ENCODE assay signal across 18 cellular contexts in the genomic region with DNA sequence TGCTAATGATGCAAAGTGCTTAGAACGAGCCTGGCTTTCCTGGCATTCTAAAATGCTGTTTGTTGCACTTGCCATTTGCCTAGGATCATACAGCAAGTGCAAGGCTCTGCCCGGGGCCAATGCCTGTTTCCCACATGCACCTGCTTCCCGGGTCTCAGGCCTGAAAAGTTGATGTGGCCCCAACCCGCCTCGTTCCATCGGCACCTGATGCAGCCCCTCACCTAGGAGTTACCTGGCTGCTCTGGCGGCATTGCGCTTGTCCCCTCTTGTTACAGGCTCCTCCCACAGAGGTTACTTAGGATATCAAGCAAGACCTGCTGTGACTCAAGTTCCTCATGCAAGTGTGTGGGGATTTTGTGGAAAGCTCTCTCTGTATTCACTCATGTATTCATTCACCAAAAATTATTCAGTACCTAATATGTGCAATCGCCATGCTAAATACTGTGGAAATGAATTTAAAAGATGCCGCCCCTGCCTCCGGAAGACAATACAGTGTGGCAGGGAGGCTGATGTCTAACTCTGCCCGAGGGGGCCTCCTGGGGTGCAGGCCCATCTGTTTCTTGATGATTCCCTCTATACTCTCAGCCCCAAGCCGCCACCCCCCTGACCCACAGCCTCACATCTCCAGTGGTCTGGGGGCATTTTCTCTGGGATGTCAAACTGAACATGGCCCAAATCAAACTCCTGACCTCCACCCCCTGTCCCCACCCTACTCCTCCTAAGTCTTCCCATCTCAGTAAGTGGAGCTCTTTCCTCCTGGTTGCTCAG.
A peak's percentile ranks its signal among the peaks of the same experiment; 100 is the strongest.
DNase-seq lines count a peak whose midpoint lies in the region; ATAC-seq and TF ChIP-seq lines count a peak whose summit lies in the region.
"Had no signal": no experiment of that assay in that cellular context is flagged by ENCODE, and none has a peak within 500 bp of the region (broad histone marks: within the 10 kb centered on the region; RNA-seq: fewer than 3 reads in every experiment).

No MANE protein-coding gene starts in this region.

- H3K36me3 Mint-ChIP-seq in WTC11 (no peaks in the 10 kb centered on the region), progenitor cell of endocrine pancreas (ENCODE audit: insufficient read depth) (peaks cover 1% of the 10 kb centered on the region), MCF 10A (ENCODE audit: insufficient read depth, unreplicated experiment) (no peaks in the 10 kb centered on the region)
- H3K36me3 Mint-ChIP-seq: CD4-positive, CD25-positive, alpha-beta regulatory T cell; CD8-positive, alpha-beta memory T cell had no signal

- CTCF ChIA-PET in WTC11 (lab: Charles Lee) (interaction anchor here (1.0 kb wide), 1 partner anchor 115 kb away, joined by 3 read pairs; no protein-coding TSS in a partner anchor), MCF 10A (lab: Yijun Ruan, JAX) (no interaction called here)

- intact Hi-C loops in MCF 10A (cut with micrococcal nuclease): no loop called here

- H3K4me1 Mint-ChIP-seq in WTC11 (peaks cover 18% of the 10 kb centered on the region), progenitor cell of endocrine pancreas (ENCODE audit: low read depth) (no peaks in the 10 kb centered on the region), MCF 10A (ENCODE audit: insufficient read depth, unreplicated experiment) (peaks cover 6% of the 10 kb centered on the region)
- H3K4me1 Mint-ChIP-seq: CD4-positive, CD25-positive, alpha-beta regulatory T cell; CD8-positive, alpha-beta memory T cell had no signal

- H3K27ac Mint-ChIP-seq in WTC11 (no peak overlapping the region), progenitor cell of endocrine pancreas (peak overlapping the region; percentile 77), MCF 10A (ENCODE audit: low read depth, unreplicated experiment) (no peak overlapping the region)
- H3K27ac Mint-ChIP-seq: CD4-positive, CD25-positive, alpha-beta regulatory T cell; CD8-positive, alpha-beta memory T cell; IgD-negative memory B cell had no signal

- DNase-seq in ELF-1 (ENCODE audit: low read depth, low spot score): peak; percentile 60
- DNase-seq in H7: peak; percentile 56
- DNase-seq in WTC11 (ENCODE audit: low spot score): no peak
- DNase-seq in progenitor cell of endocrine pancreas (ENCODE audit: low spot score, unreplicated experiment): no peak
- DNase-seq in dedifferentiated amniotic fluid mesenchymal stem cell (ENCODE audit: extremely low spot score): no peak
- DNase-seq in MCF 10A (ENCODE audit: unreplicated experiment): no peak
- DNase-seq in NOMO-1 treated with DMSO at 0.1 percent for 48 hours (lab: John Stamatoyannopoulos, UW; ENCODE audit: unreplicated experiment): no peak
- DNase-seq: BE2C; CD4-positive, CD25-positive, alpha-beta regulatory T cell; CD8-positive, alpha-beta memory T cell; COR-L47; DMS 273 treated with DMSO at 0.1 percent for 48 hours; DMS53; DND-41; EL; HCEC 1CT; KBM-7 had no signal

- H3K36me3 ChIP-seq in H7 (replicated peaks; ENCODE audit: control insufficient read depth, insufficient read depth, low read length): no peaks in the 10 kb centered on the region
- H3K36me3 ChIP-seq: BE2C had no signal

- no peak for TF ChIP-seq CTCF in WTC11 (IDR thresholded peaks at IDR 0.05)
- TF ChIP-seq CTCF in progenitor cell of endocrine pancreas (IDR thresholded peaks at IDR 0.05; ENCODE audit: unreplicated experiment): no peak
- no peak for TF ChIP-seq CTCF in MCF 10A (IDR thresholded peaks at IDR 0.05; ENCODE audit: unreplicated experiment)

- no peaks in the 10 kb centered on the region; the same call in 1 of the 2 replicates for H3K27me3 Mint-ChIP-seq in WTC11 (ENCODE audit: low read depth)
- H3K27me3 Mint-ChIP-seq in progenitor cell of endocrine pancreas: no peaks in the 10 kb centered on the region
- H3K27me3 Mint-ChIP-seq in MCF 10A (ENCODE audit: insufficient read depth, unreplicated experiment): peaks cover 36% of the 10 kb centered on the region
- H3K27me3 Mint-ChIP-seq: CD4-positive, CD25-positive, alpha-beta regulatory T cell had no signal

- H3K4me3 ChIP-seq in H7 (ENCODE audit: insufficient read depth, low read depth, low read length): no peak overlapping the region

- no peaks in the 10 kb centered on the region for H3K27me3 ChIP-seq in H7 (ENCODE audit: control insufficient read depth, insufficient read depth, low read length)
- H3K27me3 ChIP-seq: BE2C had no signal

- BruUV-seq in MCF 10A (replicated peaks; lab: Mats Ljungman, UMichigan): no TSS peak

- ATAC-seq in WTC11: peak; percentile 71

- POLR2A ChIA-PET in WTC11 (lab: Charles Lee): no interaction called here
- POLR2A ChIA-PET in MCF 10A (lab: Yijun Ruan, JAX): no interaction called here

- H3K9me3 Mint-ChIP-seq in WTC11 (no peaks in the 10 kb centered on the region), progenitor cell of endocrine pancreas (ENCODE audit: low read depth) (no peaks in the 10 kb centered on the region), MCF 10A (ENCODE audit: unreplicated experiment) (peaks cover 6% of the 10 kb centered on the region)
- H3K9me3 Mint-ChIP-seq: CD8-positive, alpha-beta memory T cell had no signal

- H3K4me3 Mint-ChIP-seq in WTC11 (no peak overlapping the region), progenitor cell of endocrine pancreas (ENCODE audit: low read depth) (no peak overlapping the region), MCF 10A (ENCODE audit: unreplicated experiment) (no peak overlapping the region)
- H3K4me3 Mint-ChIP-seq: CD4-positive, CD25-positive, alpha-beta regulatory T cell; CD8-positive, alpha-beta memory T cell; IgD-negative memory B cell had no signal

TF ChIP-seq in WTC11, 78 proteins besides CTCF, POLR2A, EP300 and RAD21 (continues in another document):
- TF ChIP-seq USF1 (CRISPR knock-in tag; IDR thresholded peaks at IDR 0.05) (no peak), NR1H2 (CRISPR knock-in tag; IDR thresholded peaks at IDR 0.05) (no peak), ZNF512 (CRISPR knock-in tag; IDR thresholded peaks at IDR 0.05; ENCODE audit: borderline replicate concordance) (no peak), NR2C2 (CRISPR knock-in tag; IDR thresholded peaks at IDR 0.05) (no peak), CREM (CRISPR knock-in tag; IDR thresholded peaks at IDR 0.05) (no peak), IRF1 (CRISPR knock-in tag; IDR thresholded peaks at IDR 0.05) (no peak)
- TF ChIP-seq, protein P1, sequence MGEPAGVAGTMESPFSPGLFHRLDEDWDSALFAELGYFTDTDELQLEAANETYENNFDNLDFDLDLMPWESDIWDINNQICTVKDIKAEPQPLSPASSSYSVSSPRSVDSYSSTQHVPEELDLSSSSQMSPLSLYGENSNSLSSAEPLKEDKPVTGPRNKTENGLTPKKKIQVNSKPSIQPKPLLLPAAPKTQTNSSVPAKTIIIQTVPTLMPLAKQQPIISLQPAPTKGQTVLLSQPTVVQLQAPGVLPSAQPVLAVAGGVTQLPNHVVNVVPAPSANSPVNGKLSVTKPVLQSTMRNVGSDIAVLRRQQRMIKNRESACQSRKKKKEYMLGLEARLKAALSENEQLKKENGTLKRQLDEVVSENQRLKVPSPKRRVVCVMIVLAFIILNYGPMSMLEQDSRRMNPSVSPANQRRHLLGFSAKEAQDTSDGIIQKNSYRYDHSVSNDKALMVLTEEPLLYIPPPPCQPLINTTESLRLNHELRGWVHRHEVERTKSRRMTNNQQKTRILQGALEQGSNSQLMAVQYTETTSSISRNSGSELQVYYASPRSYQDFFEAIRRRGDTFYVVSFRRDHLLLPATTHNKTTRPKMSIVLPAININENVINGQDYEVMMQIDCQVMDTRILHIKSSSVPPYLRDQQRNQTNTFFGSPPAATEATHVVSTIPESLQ (CRISPR knock-in tag; IDR thresholded peaks at IDR 0.05): no peak
- TF ChIP-seq, protein P2, sequence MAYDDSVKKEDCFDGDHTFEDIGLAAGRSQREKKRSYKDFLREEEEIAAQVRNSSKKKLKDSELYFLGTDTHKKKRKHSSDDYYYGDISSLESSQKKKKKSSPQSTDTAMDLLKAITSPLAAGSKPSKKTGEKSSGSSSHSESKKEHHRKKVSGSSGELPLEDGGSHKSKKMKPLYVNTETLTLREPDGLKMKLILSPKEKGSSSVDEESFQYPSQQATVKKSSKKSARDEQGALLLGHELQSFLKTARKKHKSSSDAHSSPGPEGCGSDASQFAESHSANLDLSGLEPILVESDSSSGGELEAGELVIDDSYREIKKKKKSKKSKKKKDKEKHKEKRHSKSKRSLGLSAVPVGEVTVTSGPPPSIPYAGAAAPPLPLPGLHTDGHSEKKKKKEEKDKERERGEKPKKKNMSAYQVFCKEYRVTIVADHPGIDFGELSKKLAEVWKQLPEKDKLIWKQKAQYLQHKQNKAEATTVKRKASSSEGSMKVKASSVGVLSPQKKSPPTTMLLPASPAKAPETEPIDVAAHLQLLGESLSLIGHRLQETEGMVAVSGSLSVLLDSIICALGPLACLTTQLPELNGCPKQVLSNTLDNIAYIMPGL (CRISPR knock-in tag; IDR thresholded peaks at IDR 0.05): no peak

Comparison
In these comparisons a context has a peak if more than half of its experiments do, and no peak if none do; other contexts are left out.
1. DNase-seq: peak in ELF-1 (single experiment) and H7 (single experiment); none in WTC11 (single experiment), progenitor cell of endocrine pancreas (single experiment), dedifferentiated amniotic fluid mesenchymal stem cell (single experiment), MCF 10A (single experiment) and NOMO-1 treated with DMSO at 0.1 percent for 48 hours (single experiment).